Comparison of ENCODE assay signal across 1 cellular context in genomic region chr10:80459047-80459865, GRCh38.
TF ChIP-seq lines count a peak whose summit lies in the region.

No MANE protein-coding gene starts in this region.

TF ChIP-seq in HCT116, 20 proteins besides CTCF, POLR2A, EP300 and RAD21 (continued from another document):
- TF ChIP-seq ZBTB33 (IDR thresholded peaks at IDR 0.05; ENCODE audit: extremely low read depth, insufficient replicate concordance, low read length) (peak; percentile 30), SP1 (IDR thresholded peaks at IDR 0.05; ENCODE audit: low read depth) (no peak; the same call in 1 of the 2 replicates), MAX (IDR thresholded peaks at IDR 0.05) (0 out of 2 replicates have a peak, but pooled peaks have one; percentile 20)
